In genomic region chr14:103522649-103523582, GRCh38 we compare ENCODE assay signal across 1 cellular context.
TF ChIP-seq lines count a peak whose summit lies in the region.

CKB (minus strand) TSS chr14:103522830; CDS start chr14:103522493, 337 bp downstream.

TF ChIP-seq in H1, 55 proteins besides CTCF, POLR2A, EP300 and RAD21 (continued from another document):
- TF ChIP-seq KDM4A (IDR thresholded peaks at IDR 0.05; ENCODE audit: low read depth, low read length, severe bottlenecking): peak; percentile 66
- no peak for TF ChIP-seq SP2 (IDR thresholded peaks at IDR 0.05; ENCODE audit: low read length)
- TF ChIP-seq RXRA (IDR thresholded peaks at IDR 0.05; ENCODE audit: insufficient read depth, low read depth, low read length): no peak
- no peak for TF ChIP-seq FOSL1 (IDR thresholded peaks at IDR 0.05; ENCODE audit: insufficient read depth, low read depth, low read length)
- 0 out of 2 replicates have a peak, but pooled peaks have one; percentile 14 for TF ChIP-seq GABPA (IDR thresholded peaks at IDR 0.05; ENCODE audit: borderline replicate concordance, insufficient read depth, low read length)
- TF ChIP-seq, protein P1, sequence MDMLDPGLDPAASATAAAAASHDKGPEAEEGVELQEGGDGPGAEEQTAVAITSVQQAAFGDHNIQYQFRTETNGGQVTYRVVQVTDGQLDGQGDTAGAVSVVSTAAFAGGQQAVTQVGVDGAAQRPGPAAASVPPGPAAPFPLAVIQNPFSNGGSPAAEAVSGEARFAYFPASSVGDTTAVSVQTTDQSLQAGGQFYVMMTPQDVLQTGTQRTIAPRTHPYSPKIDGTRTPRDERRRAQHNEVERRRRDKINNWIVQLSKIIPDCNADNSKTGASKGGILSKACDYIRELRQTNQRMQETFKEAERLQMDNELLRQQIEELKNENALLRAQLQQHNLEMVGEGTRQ (IDR thresholded peaks at IDR 0.05; ENCODE audit: low read length): no peak
- TF ChIP-seq EZH2 (IDR thresholded peaks at IDR 0.05; ENCODE audit: low read depth, low read length, severe bottlenecking): no peak
- no peak for TF ChIP-seq SAP30 (IDR thresholded peaks at IDR 0.05; ENCODE audit: insufficient read depth, insufficient replicate concordance, low read length)
- TF ChIP-seq NANOG (IDR thresholded peaks at IDR 0.05; ENCODE audit: insufficient read depth, low read depth, low read length, poor library complexity, severe bottlenecking): no peak
- TF ChIP-seq CHD7 (IDR thresholded peaks at IDR 0.05; ENCODE audit: insufficient replicate concordance, low read length): no peak
- TF ChIP-seq SIX5 (IDR thresholded peaks at IDR 0.05; ENCODE audit: low read depth, low read length): no peak
- TF ChIP-seq CEBPB (IDR thresholded peaks at IDR 0.05; ENCODE audit: low read depth, low read length): no peak
- no peak for TF ChIP-seq KDM5A (IDR thresholded peaks at IDR 0.05; ENCODE audit: low read length)
- no peak for TF ChIP-seq POU5F1 (IDR thresholded peaks at IDR 0.05; ENCODE audit: low read depth, low read length)
- no peak for TF ChIP-seq BRCA1 (IDR thresholded peaks at IDR 0.05; ENCODE audit: low read depth, low read length)
- peak; percentile 41; the same call in 1 of the 2 replicates for TF ChIP-seq EGR1 (IDR thresholded peaks at IDR 0.05; ENCODE audit: borderline replicate concordance, low read depth, low read length)
- peak; percentile 12 for TF ChIP-seq POLR2AphosphoS5 (IDR thresholded peaks at IDR 0.05; ENCODE audit: low read depth, low read length)
- no peak for TF ChIP-seq JUN (IDR thresholded peaks at IDR 0.05; ENCODE audit: low read depth, low read length)
- no peak for TF ChIP-seq BCL11A (IDR thresholded peaks at IDR 0.05; ENCODE audit: low read depth in 2 of 2, low read length in 2 of 2)
- TF ChIP-seq TAF1 (IDR thresholded peaks at IDR 0.05; ENCODE audit: low read depth, low read length): peak; percentile 99
- no peak for TF ChIP-seq HDAC6 (IDR thresholded peaks at IDR 0.05; ENCODE audit: low read depth, low read length)
- no peak for TF ChIP-seq CHD2 (IDR thresholded peaks at IDR 0.05; ENCODE audit: low read length)
- TF ChIP-seq, protein P2, sequence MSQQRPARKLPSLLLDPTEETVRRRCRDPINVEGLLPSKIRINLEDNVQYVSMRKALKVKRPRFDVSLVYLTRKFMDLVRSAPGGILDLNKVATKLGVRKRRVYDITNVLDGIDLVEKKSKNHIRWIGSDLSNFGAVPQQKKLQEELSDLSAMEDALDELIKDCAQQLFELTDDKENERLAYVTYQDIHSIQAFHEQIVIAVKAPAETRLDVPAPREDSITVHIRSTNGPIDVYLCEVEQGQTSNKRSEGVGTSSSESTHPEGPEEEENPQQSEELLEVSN (IDR thresholded peaks at IDR 0.05): peak; percentile 96
- TF ChIP-seq CHD1 (IDR thresholded peaks at IDR 0.05; ENCODE audit: low read depth, low read length): no peak
- no peak for TF ChIP-seq BACH1 (IDR thresholded peaks at IDR 0.05; ENCODE audit: low read length)
- no peak for TF ChIP-seq CBX8 (IDR thresholded peaks at IDR 0.05; ENCODE audit: borderline replicate concordance, low read depth, low read length)
- TF ChIP-seq TCF12 (IDR thresholded peaks at IDR 0.05; ENCODE audit: low read depth, low read length): no peak
- no peak for TF ChIP-seq CTBP2 (IDR thresholded peaks at IDR 0.05; ENCODE audit: borderline replicate concordance, insufficient read depth, insufficient read length, low read length)
- no peak for TF ChIP-seq CREB1 (IDR thresholded peaks at IDR 0.05)
- peak; percentile 49 for TF ChIP-seq RNF2 (IDR thresholded peaks at IDR 0.05; ENCODE audit: borderline replicate concordance, low read depth, low read length, missing control alignments, poor library complexity, severe bottlenecking)
- no peak for TF ChIP-seq SRF (IDR thresholded peaks at IDR 0.05; ENCODE audit: low read depth, low read length)
- no peak for TF ChIP-seq SUZ12 (IDR thresholded peaks at IDR 0.05; ENCODE audit: low read length)
- TF ChIP-seq NRF1 (IDR thresholded peaks at IDR 0.05; ENCODE audit: low read depth, low read length): no peak
- no peak for TF ChIP-seq ATF3 (IDR thresholded peaks at IDR 0.05; ENCODE audit: insufficient read depth, low read depth, low read length)
- TF ChIP-seq ZNF274 (IDR thresholded peaks at IDR 0.05; ENCODE audit: borderline replicate concordance, extremely low read depth, low read length): no peak
- TF ChIP-seq ASH2L (IDR thresholded peaks at IDR 0.05; ENCODE audit: low read length): peak; percentile 59
- TF ChIP-seq GTF2F1 (IDR thresholded peaks at IDR 0.05; ENCODE audit: borderline replicate concordance, low read depth, low read length): 0 out of 2 replicates have a peak, but pooled peaks have one; percentile 43
- TF ChIP-seq SP1 (IDR thresholded peaks at IDR 0.05; ENCODE audit: low read depth, low read length): no peak
- peak; percentile 94 for TF ChIP-seq TBP (IDR thresholded peaks at IDR 0.05; ENCODE audit: low read depth, low read length)
- TF ChIP-seq SIRT6 (IDR thresholded peaks at IDR 0.05; ENCODE audit: low read length): no peak
- peak; percentile 24; the same call in 1 of the 2 replicates for TF ChIP-seq RBBP5 (IDR thresholded peaks at IDR 0.05; ENCODE audit: borderline replicate concordance, low read depth, low read length)
- TF ChIP-seq SP4 (IDR thresholded peaks at IDR 0.05; ENCODE audit: low read length): no peak
- TF ChIP-seq JUND (IDR thresholded peaks at IDR 0.05; ENCODE audit: low read length): no peak
- TF ChIP-seq RFX5 (IDR thresholded peaks at IDR 0.05; ENCODE audit: borderline replicate concordance, low read depth, low read length): no peak
TF ChIP-seq in H1: peak in this region for 14.
